ENCODE assay signal across 1 cellular context in genomic region chr17:81083125-81083765, GRCh38.
A peak's percentile ranks its signal among the peaks of the same experiment; 100 is the strongest.
TF ChIP-seq lines count a peak whose summit lies in the region.

No MANE protein-coding gene starts in this region.

TF ChIP-seq in HepG2, 621 proteins besides CTCF, POLR2A, EP300 and RAD21 (continued from another document and continues in another):
- TF ChIP-seq HNF4A (CRISPR knock-in tag; IDR thresholded peaks at IDR 0.05) (peak; percentile 73), PCBP2 (optimal IDR thresholded peaks at IDR 0.05; ENCODE audit: low read depth, low read length, poor library complexity, severe bottlenecking) (no peak), ZMYM3 (CRISPR knock-in tag; IDR thresholded peaks at IDR 0.05) (no peak; the same call in 1 of the 2 replicates), SOX5 (CRISPR knock-in tag; IDR thresholded peaks at IDR 0.05; ENCODE audit: borderline replicate concordance) (peak; percentile 85; the same call in 1 of the 2 replicates), MED8 (CRISPR knock-in tag; IDR thresholded peaks at IDR 0.05; ENCODE audit: insufficient replicate concordance) (peak; percentile 77), ZC3H13 (CRISPR knock-in tag; IDR thresholded peaks at IDR 0.05) (peak; percentile 89), NFIB (CRISPR knock-in tag; IDR thresholded peaks at IDR 0.05; ENCODE audit: borderline replicate concordance) (no peak), SRSF9 (IDR thresholded peaks at IDR 0.05; ENCODE audit: borderline replicate concordance, insufficient read depth, low read depth, low read length, poor library complexity, severe bottlenecking) (no peak), HNRNPLL (IDR thresholded peaks at IDR 0.05; ENCODE audit: low read depth, low read length, poor library complexity, severe bottlenecking) (peak; percentile 71), PAWR (CRISPR knock-in tag; IDR thresholded peaks at IDR 0.05; ENCODE audit: borderline replicate concordance) (no peak), LBX2 (CRISPR knock-in tag; IDR thresholded peaks at IDR 0.05; ENCODE audit: borderline replicate concordance) (no peak; the same call in 1 of the 2 replicates), ATF3 (CRISPR knock-in tag; IDR thresholded peaks at IDR 0.05) (no peak), HMGA1 (CRISPR knock-in tag; conservative IDR thresholded peaks at IDR 0.05) (no peak), ZFX (CRISPR knock-in tag; IDR thresholded peaks at IDR 0.05; ENCODE audit: low read depth) (peak; percentile 92), RFXANK (CRISPR knock-in tag; IDR thresholded peaks at IDR 0.05) (peak; percentile 78; the same call in 1 of the 2 replicates), KAT7 (CRISPR knock-in tag; IDR thresholded peaks at IDR 0.05; ENCODE audit: borderline replicate concordance) (peak; percentile 36; the same call in 1 of the 2 replicates), NFYC (CRISPR knock-in tag; IDR thresholded peaks at IDR 0.05) (peak; percentile 15; the same call in 1 of the 2 replicates), ZNF609 (CRISPR knock-in tag; IDR thresholded peaks at IDR 0.05; ENCODE audit: borderline replicate concordance) (peak; percentile 93), SATB2 (CRISPR knock-in tag; IDR thresholded peaks at IDR 0.05) (peak; percentile 97), ZBTB33 (CRISPR knock-in tag; IDR thresholded peaks at IDR 0.05) (peak; percentile 97), ZKSCAN1 (IDR thresholded peaks at IDR 0.05; ENCODE audit: low read length) (no peak), PLSCR1 (CRISPR knock-in tag; IDR thresholded peaks at IDR 0.05; ENCODE audit: borderline replicate concordance) (no peak), PATZ1 (CRISPR knock-in tag; IDR thresholded peaks at IDR 0.05) (peak; percentile 97), ATF4 (CRISPR knock-in tag; IDR thresholded peaks at IDR 0.05) (peak in 1 of 2 experiments; percentile 72; a peak in 2 of 4 replicates), MIER3 (CRISPR knock-in tag; IDR thresholded peaks at IDR 0.05; ENCODE audit: borderline replicate concordance) (peak; percentile 85; the same call in 1 of the 2 replicates), FLYWCH1 (CRISPR knock-in tag; IDR thresholded peaks at IDR 0.05) (no peak), PRDM15 (CRISPR knock-in tag; IDR thresholded peaks at IDR 0.05) (0 out of 2 replicates have a peak, but pooled peaks have one; percentile 72), MLX (CRISPR knock-in tag; IDR thresholded peaks at IDR 0.05) (peak; percentile 100), CEBPB (IDR thresholded peaks at IDR 0.05; ENCODE audit: borderline replicate concordance, low read depth, low read length) (no peak), KLF6 (CRISPR knock-in tag; IDR thresholded peaks at IDR 0.05) (peak; percentile 98), POGK (CRISPR knock-in tag; conservative IDR thresholded peaks at IDR 0.05) (peak; percentile 91), HOXA5 (CRISPR knock-in tag; IDR thresholded peaks at IDR 0.05) (peak; percentile 97), ZBTB21 (CRISPR knock-in tag; IDR thresholded peaks at IDR 0.05) (no peak), AGO1 (IDR thresholded peaks at IDR 0.05; ENCODE audit: low read depth, low read length, poor library complexity, severe bottlenecking) (peak; percentile 69), ZNF292 (CRISPR knock-in tag; IDR thresholded peaks at IDR 0.05; ENCODE audit: borderline replicate concordance, low read depth) (peak; percentile 78; the same call in 1 of the 2 replicates), PHF5A (CRISPR knock-in tag; IDR thresholded peaks at IDR 0.05; ENCODE audit: low read depth, unreplicated experiment) (peak; percentile 29), GMEB2 (CRISPR knock-in tag; IDR thresholded peaks at IDR 0.05; ENCODE audit: low read depth) (no peak)
